8 cellular contexts compared by ENCODE assay signal in genomic region chr9:79573697-79573976, GRCh38. TPM values are rescaled to one million over a fixed set of nuclear protein-coding genes. Genes with fewer than 3 reads are reported as not detected.
A peak's percentile ranks its signal among the peaks of the same experiment; 100 is the strongest.
DNase-seq lines count a peak whose midpoint lies in the region; ATAC-seq and TF ChIP-seq lines count a peak whose summit lies in the region.

No MANE protein-coding gene starts in this region.

- intact Hi-C loops in CD4-positive, alpha-beta memory T cell (cut with micrococcal nuclease), result loop anchor here (1.0 to 5.0 kb wide), 6 partner anchors 8 to 1276 kb away; partner anchors contain the start of gene PSAT1
- intact Hi-C loops in dorsolateral prefrontal cortex (cut with DNase I), result loop anchor here (5.0 to 10.0 kb wide), 4 partner anchors 89 to 371 kb away; no protein-coding TSS in a partner anchor

- H3K27me3 Mint-ChIP-seq in CD4-positive, alpha-beta memory T cell, result peaks cover 1 to 4% of the 10 kb centered on the region in 2 donors
- peaks cover 3% of the 10 kb centered on the region for H3K27me3 Mint-ChIP-seq in nephron progenitor cell (ENCODE audit: low read depth, poor library complexity)

- POLR2A ChIA-PET in CD4-positive, alpha-beta memory T cell (lab: Charles Lee; ENCODE audit: partially characterized antibody), result interaction anchor here (1.1 to 1.4 kb wide), 4 partner anchors 10 to 50 kb away, joined by 3 to 16 read pairs (median 5); no protein-coding TSS in a partner anchor

- peaks cover 57% of the 10 kb centered on the region for H3K4me1 ChIP-seq in CD4-positive, alpha-beta memory T cell (ENCODE audit: insufficient read depth, low read length)

- no peaks in the 10 kb centered on the region for H3K36me3 ChIP-seq in CD4-positive, alpha-beta memory T cell (ENCODE audit: insufficient read depth, low read length)
- H3K36me3 ChIP-seq in KOPT-K1 (ENCODE audit: insufficient read depth, low read length), result no peaks in the 10 kb centered on the region

- H3K9me3 ChIP-seq in CD4-positive, alpha-beta memory T cell (ENCODE audit: control insufficient read depth in 1 of 2, low read length in 2 of 2), result no peaks in the 10 kb centered on the region
- no peaks in the 10 kb centered on the region for H3K9me3 ChIP-seq in KOPT-K1 (ENCODE audit: insufficient read depth, low read length, poor library complexity, severe bottlenecking)

- DNase-seq in CD4-positive, alpha-beta memory T cell, result no peak
- DNase-seq in dorsolateral prefrontal cortex (no peak), nephron progenitor cell (no peak), A172 (ENCODE audit: low spot score) (no peak), DMS 273 (lab: John Stamatoyannopoulos, UW; ENCODE audit: unreplicated experiment) (no peak)

- peak overlapping the region; percentile 66 to 68 for H3K4me3 ChIP-seq in CD4-positive, alpha-beta memory T cell (ENCODE audit: low read length in 2 of 2)
- H3K4me3 ChIP-seq in dorsolateral prefrontal cortex, result peak overlapping the region; percentile 62 to 99 (median 91)

- H3K9me3 Mint-ChIP-seq in CD4-positive, alpha-beta memory T cell, result no peaks in the 10 kb centered on the region
- peaks cover 2% of the 10 kb centered on the region for H3K9me3 Mint-ChIP-seq in nephron progenitor cell

- no peak for TF ChIP-seq CTCF in dorsolateral prefrontal cortex (IDR thresholded peaks at IDR 0.05 in 54 of 56, conservative IDR thresholded peaks at IDR 0.05 in 2 of 56; ENCODE audit: low read depth in 1 of 56, partially characterized antibody in 56 of 56)
- TF ChIP-seq CTCF in nephron progenitor cell (IDR thresholded peaks at IDR 0.05), result no peak

- CTCF ChIA-PET in CD4-positive, alpha-beta memory T cell (lab: Charles Lee; ENCODE audit: partially characterized antibody), result interaction anchor here (1.5 kb wide), 1 partner anchor 9 kb away, joined by 10 read pairs; no protein-coding TSS in a partner anchor

- peak overlapping the region; percentile 92 to 98 (median 95) for H3K27ac Mint-ChIP-seq in CD4-positive, alpha-beta memory T cell
- peak overlapping the region; percentile 98 for H3K27ac Mint-ChIP-seq in nephron progenitor cell

- peaks cover 42 to 59% (median 46%) of the 10 kb centered on the region in 4 donors for H3K4me1 Mint-ChIP-seq in CD4-positive, alpha-beta memory T cell
- peaks cover 56% of the 10 kb centered on the region for H3K4me1 Mint-ChIP-seq in nephron progenitor cell

- ATAC-seq in HG03520 (IDR thresholded peaks at IDR 0.05; ENCODE audit: unreplicated experiment) (no peak), GM18519 (IDR thresholded peaks at IDR 0.05; ENCODE audit: low FRiP score, unreplicated experiment) (no peak)

- H3K4me3 Mint-ChIP-seq in CD4-positive, alpha-beta memory T cell, result peak overlapping the region; percentile 92 to 99 (median 96)
- H3K4me3 Mint-ChIP-seq in nephron progenitor cell, result peak overlapping the region; percentile 99

- H3K27ac ChIP-seq in CD4-positive, alpha-beta memory T cell (ENCODE audit: low read depth, low read length), result peak overlapping the region; percentile 85
- H3K27ac ChIP-seq in KOPT-K1 (ENCODE audit: low read depth, low read length, poor library complexity, severe bottlenecking) (peak overlapping the region; percentile 71), dorsolateral prefrontal cortex (peak overlapping the region in 58 of 59 donors; percentile 35 to 99 (median 96))

- peaks cover 0 to 22% of the 10 kb centered on the region in 2 donors for H3K36me3 Mint-ChIP-seq in CD4-positive, alpha-beta memory T cell
- H3K36me3 Mint-ChIP-seq in nephron progenitor cell (ENCODE audit: low read depth), result peaks cover 31% of the 10 kb centered on the region

- H3K27me3 ChIP-seq in CD4-positive, alpha-beta memory T cell (ENCODE audit: insufficient read depth, low read length), result peaks cover 8% of the 10 kb centered on the region
- no peaks in the 10 kb centered on the region for H3K27me3 ChIP-seq in dorsolateral prefrontal cortex

RNA-seq across cellular contexts. Expression of gene TLE4, which starts 1.9 kb away (rescaled TPM):
- 100 to 1,000 TPM in 1 of 2 experiments, 10 to 100 TPM in 1; 98.6 to 101 TPM for total RNA-seq in CD4-positive, alpha-beta memory T cell
- 10 to 100 TPM; 27.9 to 45.7 TPM for polyA plus RNA-seq in CD4-positive, alpha-beta memory T cell
- 100 to 1,000 TPM in 75 of 120 experiments, 10 to 100 TPM in 45; 47.8 to 183 (median 109) TPM for total RNA-seq in dorsolateral prefrontal cortex
- 337 and 363 TPM in 2 replicates for total RNA-seq in A172 (2014; rRNA removed; shearing (Covaris generic))
